Comparison of ENCODE assay signal across 22 cellular contexts in genomic region chr16:85104147-85104546, GRCh38. TPM values are rescaled to one million over a fixed set of nuclear protein-coding genes. Genes with fewer than 3 reads are reported as not detected.
A peak's percentile ranks its signal among the peaks of the same experiment; 100 is the strongest.
DNase-seq lines count a peak whose midpoint lies in the region; ATAC-seq, FAIRE-seq and TF ChIP-seq lines count a peak whose summit lies in the region.
"Had no signal": no experiment of that assay in that cellular context is flagged by ENCODE, and none has a peak within 500 bp of the region (broad histone marks: within the 10 kb centered on the region; RNA-seq: fewer than 3 reads in every experiment).

No MANE protein-coding gene starts in this region.

- intact Hi-C loops in HepG2 (cut with micrococcal nuclease; ENCODE audit: unreplicated experiment) (no loop called here), right lobe of liver (cut with DNase I) (no loop called here)

- H3K27ac ChIP-seq in HepG2 (ENCODE audit: extremely low read length, insufficient read depth, low read length) (no peak overlapping the region), right lobe of liver (no peak overlapping the region)
- H3K27ac ChIP-seq: ascending aorta, prostate gland, vagina had no signal

- H3K9me3 ChIP-seq in HepG2 (ENCODE audit: low read length) (no peaks in the 10 kb centered on the region), right lobe of liver (no peaks in the 10 kb centered on the region), Loucy (ENCODE audit: insufficient read depth, low read depth, low read length) (no peaks in the 10 kb centered on the region)
- H3K9me3 ChIP-seq: ascending aorta, prostate gland, vagina had no signal

- TF ChIP-seq EP300 in HepG2 (IDR thresholded peaks at IDR 0.05; ENCODE audit: low read depth in 2 of 2, low read length in 2 of 2) (no peak), HepG2 (CRISPR knock-in tag; IDR thresholded peaks at IDR 0.05; ENCODE audit: borderline replicate concordance) (no peak)

- H3K36me3 ChIP-seq in HepG2 (replicated peaks in 1 of 2; ENCODE audit: control insufficient read depth in 1 of 2, insufficient read depth in 2 of 2, low read length in 2 of 2), result no peaks in the 10 kb centered on the region
- no peaks in the 10 kb centered on the region for H3K36me3 ChIP-seq in right lobe of liver
- H3K36me3 ChIP-seq in Loucy (ENCODE audit: insufficient read depth, low read length), result no peaks in the 10 kb centered on the region
- H3K36me3 ChIP-seq: ascending aorta, prostate gland, vagina had no signal

- H3K4me1 ChIP-seq in HepG2 (ENCODE audit: insufficient read depth, low read length), result no peaks in the 10 kb centered on the region
- H3K4me1 ChIP-seq in right lobe of liver, result no peaks in the 10 kb centered on the region
- H3K4me1 ChIP-seq in Loucy (ENCODE audit: insufficient read depth, low read length, poor library complexity, severe bottlenecking), result peaks cover 15% of the 10 kb centered on the region
- H3K4me1 ChIP-seq: ascending aorta, prostate gland had no signal

- 34% methylated on average over 12 of the region's 12 CpGs for WGBS in HepG2 (ENCODE audit: low lambda C conversion rate)
- WGBS in right lobe of liver (ENCODE audit: insufficient coverage, low coverage, low lambda C conversion rate, missing lambda C conversion rate), result 79% methylated on average over 6 of the region's 12 CpGs

- in situ Hi-C loops in HepG2 (cut with HindIII; ENCODE audit: extremely low pct_ligation_motif_present, low pct_unique_long_range_greater_than_20kb), result no loop called here

- H3K79me2 ChIP-seq in HepG2 (ENCODE audit: insufficient read depth, low read length), result no peaks in the 10 kb centered on the region
- H3K79me2 ChIP-seq in Loucy (ENCODE audit: insufficient read depth, low read length), result no peaks in the 10 kb centered on the region

- no peak overlapping the region for H3K4me3 Mint-ChIP-seq in stimulated activated memory B cell treated with anti-CD40 and anti-IgM and Interleukin-4, amounts not matched to agents 10 μg/mL and 1 μg/mL and 100 μg/mL, for 72 hours
- H3K4me3 Mint-ChIP-seq: nephron had no signal

- TF ChIP-seq POLR2A in HepG2 (IDR thresholded peaks at IDR 0.05; ENCODE audit: insufficient read depth in 1 of 2, low read depth in 2 of 2, low read length in 2 of 2) (no peak), right lobe of liver (IDR thresholded peaks at IDR 0.05) (no peak)

- H3K4me2 ChIP-seq in HepG2 (ENCODE audit: low read depth, low read length), result no peak overlapping the region
- no peak overlapping the region for H3K4me2 ChIP-seq in Loucy (ENCODE audit: low read depth, low read length, poor library complexity, severe bottlenecking)

- no peak for FAIRE-seq in HepG2 (lab: Jason Lieb, UNC)
- FAIRE-seq: small intestine had no signal

- peaks cover 18% of the 10 kb centered on the region for H3K4me1 Mint-ChIP-seq in stimulated activated memory B cell treated with anti-CD40 and anti-IgM and Interleukin-4, amounts not matched to agents 10 μg/mL and 1 μg/mL and 100 μg/mL, for 72 hours

- no peak for TF ChIP-seq RAD21 in HepG2 (CRISPR knock-in tag; IDR thresholded peaks at IDR 0.05)

- no peak overlapping the region for H3K9ac ChIP-seq in HepG2 (ENCODE audit: insufficient read depth, low read depth, low read length)
- peak overlapping the region; percentile 42 for H3K9ac ChIP-seq in Loucy (ENCODE audit: low read depth, low read length, poor library complexity, severe bottlenecking)

- no peaks in the 10 kb centered on the region for H3K9me2 ChIP-seq in Loucy (replicated peaks; ENCODE audit: low read depth, low read length)

- no peak for DNase-seq in HepG2 (ENCODE audit: low spot score)
- DNase-seq in right lobe of liver, result no peak
- no peak for DNase-seq in choroid plexus epithelial cell (ENCODE audit: low read depth)
- no peak for DNase-seq in activated CD4-positive, CD25-positive, alpha-beta regulatory T cell (lab: John Stamatoyannopoulos, UW)
- DNase-seq in globus pallidus (ENCODE audit: low spot score), result no peak
- DNase-seq: GDM1; mammary epithelial cell; NCI-H1092 treated with DMSO at 0.1 percent for 48 hours; NCI-H2107; NCI-H526 treated with DMSO at 0.1 percent for 48 hours; stimulated activated CD4-positive, alpha-beta T cell treated with anti-CD3 and anti-CD28 coated beads, Interleukin-4, amount 100 ng/mL, for 1 hour had no signal

- no peaks in the 10 kb centered on the region for H3K36me3 Mint-ChIP-seq in stimulated activated memory B cell treated with anti-CD40 and anti-IgM and Interleukin-4, amounts not matched to agents 10 μg/mL and 1 μg/mL and 100 μg/mL, for 72 hours

- peak overlapping the region; percentile 66 for H3K27ac Mint-ChIP-seq in stimulated activated memory B cell treated with anti-CD40 and anti-IgM and Interleukin-4, amounts not matched to agents 10 μg/mL and 1 μg/mL and 100 μg/mL, for 72 hours
- H3K27ac Mint-ChIP-seq: nephron had no signal

- no peaks in the 10 kb centered on the region for H3F3A ChIP-seq in Loucy (ENCODE audit: low read depth)

- H3K9me3 Mint-ChIP-seq in stimulated activated memory B cell treated with anti-CD40 and anti-IgM and Interleukin-4, amounts not matched to agents 10 μg/mL and 1 μg/mL and 100 μg/mL, for 72 hours, result no peaks in the 10 kb centered on the region
- H3K9me3 Mint-ChIP-seq: nephron; T-helper 2 cell treated with Interferon-gamma antibody and Interleukin-4, amounts not matched to agents 5 μg/mL and 100 μg/mL, for 36 hours had no signal

- no TSS peak for BruUV-seq in HepG2 (replicated peaks; lab: Mats Ljungman, UMichigan)

- POLR2A ChIA-PET in HepG2 (lab: Yijun Ruan, JAX), result no interaction called here

- ATAC-seq in HepG2, result peak; percentile 43
- no peak for ATAC-seq in right lobe of liver
- ATAC-seq in stimulated activated memory B cell treated with anti-CD40 and anti-IgM and Interleukin-4, amounts not matched to agents 10 μg/mL and 1 μg/mL and 100 μg/mL, for 72 hours, result no peak
- ATAC-seq in HG02938 (IDR thresholded peaks at IDR 0.05; ENCODE audit: unreplicated experiment), result no peak

- CTCF ChIA-PET in HepG2 (lab: Yijun Ruan, JAX; ENCODE audit: low intra/inter-chr PET ratio, low total read pairs), result no interaction called here

- TF ChIP-seq CTCF in HepG2 (CRISPR knock-in tag; IDR thresholded peaks at IDR 0.05), result no peak
- no peak for TF ChIP-seq CTCF in right lobe of liver (IDR thresholded peaks at IDR 0.05)
- 0 out of 2 replicates have a peak, but pooled peaks have one; percentile 13 for TF ChIP-seq CTCF in Loucy (conservative IDR thresholded peaks at IDR 0.05; ENCODE audit: low read length)
- peak; percentile 25 for TF ChIP-seq CTCF in choroid plexus epithelial cell (conservative IDR thresholded peaks at IDR 0.05; ENCODE audit: low read depth, low read length)

- H3K27me3 ChIP-seq in HepG2 (ENCODE audit: control insufficient read depth in 1 of 2, insufficient read depth in 2 of 2, low read length in 2 of 2) (peaks cover 7 to 70% of the 10 kb centered on the region in 2 experiments), right lobe of liver (no peaks in the 10 kb centered on the region), Loucy (ENCODE audit: insufficient read depth, low read length, poor library complexity, severe bottlenecking) (no peaks in the 10 kb centered on the region)
- H3K27me3 ChIP-seq: ascending aorta, vagina had no signal

- H4K20me1 ChIP-seq in HepG2 (ENCODE audit: insufficient read depth, low read length), result no peaks in the 10 kb centered on the region
- H4K20me1 ChIP-seq in Loucy (ENCODE audit: insufficient read depth, low read length, poor library complexity, severe bottlenecking), result no peaks in the 10 kb centered on the region

- H3K4me3 ChIP-seq in HepG2 (replicated peaks in 1 of 3; ENCODE audit: insufficient read depth in 1 of 3, low read depth in 2 of 3, low read length in 3 of 3), result no peak overlapping the region
- H3K4me3 ChIP-seq in right lobe of liver, result no peak overlapping the region
- no peak overlapping the region for H3K4me3 ChIP-seq in Loucy (ENCODE audit: low read length, poor library complexity, severe bottlenecking)
- no peak overlapping the region for H3K4me3 ChIP-seq in choroid plexus epithelial cell (ENCODE audit: low read depth, low read length)
- H3K4me3 ChIP-seq: ascending aorta, GM12878, prostate gland, vagina had no signal

- H2AFZ ChIP-seq in HepG2 (ENCODE audit: low read length) (no peak overlapping the region), Loucy (ENCODE audit: low read length) (no peak overlapping the region)

- no peaks in the 10 kb centered on the region for H3K27me3 Mint-ChIP-seq in stimulated activated memory B cell treated with anti-CD40 and anti-IgM and Interleukin-4, amounts not matched to agents 10 μg/mL and 1 μg/mL and 100 μg/mL, for 72 hours

TF ChIP-seq in HepG2, 621 proteins besides CTCF, POLR2A, EP300 and RAD21 (continues in another document):
- no peak for TF ChIP-seq NBN (conservative IDR thresholded peaks at IDR 0.05)
- TF ChIP-seq TCF7L2 (IDR thresholded peaks at IDR 0.05; ENCODE audit: low read depth, low read length), result no peak
- TF ChIP-seq ZNF740 (CRISPR knock-in tag; IDR thresholded peaks at IDR 0.05), result no peak

RNA-seq across cellular contexts. Expression of gene CIBAR2, which starts 8.1 kb away (rescaled TPM):
- total RNA-seq in HepG2 (2016; rRNA removed; fragmentation: Illumina TruSeq; extraction: Trizol) (not detected in 2 replicates), right lobe of liver (not detected)
- total RNA-seq in HepG2 (2016; cell fraction: cytosol; rRNA removed; fragmentation: Illumina TruSeq; extraction: Trizol; ENCODE audit: low read depth), result not detected in 2 replicates
- total RNA-seq in HepG2 (2016; cell fraction: insoluble cytoplasmic fraction; rRNA removed; fragmentation: Illumina TruSeq; extraction: Trizol), result not detected in 2 replicates
- not detected in 2 replicates for total RNA-seq in HepG2 (2016; cell fraction: membrane; rRNA removed; fragmentation: Illumina TruSeq; extraction: Trizol)
- not detected in 2 replicates for total RNA-seq in HepG2 (2016; cell fraction: nucleus; rRNA removed; fragmentation: Illumina TruSeq; extraction: Trizol)
- polyA plus RNA-seq in HepG2 (2011; rRNA removed), result not detected in 2 replicates
- polyA plus RNA-seq in HepG2 (2011; cell fraction: cytosol; rRNA removed), result not detected in 2 replicates
- not detected in 2 replicates for polyA plus RNA-seq in HepG2 (2011; cell fraction: nucleus; rRNA removed)
- not detected in 2 replicates for polyA plus RNA-seq in HepG2 (2012)
- polyA plus RNA-seq in HepG2 (2016; cell fraction: cytosol; fragmentation: Illumina TruSeq; extraction: Trizol; ENCODE audit: low read depth), result not detected in 2 replicates
- polyA plus RNA-seq in HepG2 (2016; cell fraction: insoluble cytoplasmic fraction; fragmentation: Illumina TruSeq; extraction: Trizol; ENCODE audit: low read depth), result not detected in 2 replicates
- not detected in 2 replicates for polyA plus RNA-seq in HepG2 (2016; cell fraction: membrane; fragmentation: Illumina TruSeq; extraction: Trizol; ENCODE audit: low read depth)
- not detected in 2 replicates for polyA plus RNA-seq in HepG2 (2016; cell fraction: nucleus; fragmentation: Illumina TruSeq; extraction: Trizol; ENCODE audit: insufficient read depth, low read depth)
- not detected in 2 replicates for polyA minus RNA-seq in HepG2 (2011; rRNA and poly(A)+ RNA removed; ENCODE audit: low replicate concordance)
- not detected in 2 replicates for polyA minus RNA-seq in HepG2 (2011; cell fraction: cytosol; rRNA and poly(A)+ RNA removed)
- not detected in 2 replicates for polyA minus RNA-seq in HepG2 (2011; cell fraction: nucleus; rRNA and poly(A)+ RNA removed)
- total RNA-seq: ascending aorta, GM12878, kidney epithelial cell, mammary epithelial cell, prostate gland, vagina had no signal
- polyA plus RNA-seq: mammary epithelial cell had no signal

Comparison
In these comparisons a context has a peak if more than half of its experiments do, and no peak if none do; other contexts are left out.
1. CTCF ChIP-seq: peak in Loucy (single experiment) and choroid plexus epithelial cell (single experiment); none in HepG2 (single experiment) and right lobe of liver (0 of 4).